15 cellular contexts compared by ENCODE assay signal in genomic region chr4:20271954-20272353, GRCh38. TPM values are rescaled to one million over a fixed set of nuclear protein-coding genes. Genes with fewer than 3 reads are reported as not detected.
A peak's percentile ranks its signal among the peaks of the same experiment; 100 is the strongest.
DNase-seq lines count a peak whose midpoint lies in the region; ATAC-seq and TF ChIP-seq lines count a peak whose summit lies in the region.
"Had no signal": no experiment of that assay in that cellular context is flagged by ENCODE, and none has a peak within 500 bp of the region (broad histone marks: within the 10 kb centered on the region; RNA-seq: fewer than 3 reads in every experiment).

No MANE protein-coding gene starts in this region.

- H3K4me1 Mint-ChIP-seq in GM23338, result peaks cover 22% of the 10 kb centered on the region; the same call in 2 of the 3 replicates
- H3K4me1 Mint-ChIP-seq in activated naive CD8-positive, alpha-beta T cell treated with anti-CD3 and anti-CD28 coated beads for 36 hours, result no peaks in the 10 kb centered on the region

- POLR2A ChIA-PET in SK-N-SH (lab: Yijun Ruan, JAX), result no interaction called here

- TF ChIP-seq RAD21 in SK-N-SH (IDR thresholded peaks at IDR 0.05; ENCODE audit: low read length), result no peak

- H3K9me3 ChIP-seq in SK-N-SH (no peaks in the 10 kb centered on the region), osteoblast (ENCODE audit: low read depth, low read length) (no peaks in the 10 kb centered on the region)

- H3K79me2 ChIP-seq in SK-N-SH (ENCODE audit: insufficient read depth) (peaks cover 97% of the 10 kb centered on the region), osteoblast (ENCODE audit: insufficient read depth, low read length) (peaks cover 52% of the 10 kb centered on the region), GM23338 (replicated peaks; ENCODE audit: insufficient read depth) (no peaks in the 10 kb centered on the region)

- H3K4me1 ChIP-seq in SK-N-SH (ENCODE audit: control insufficient read depth in 1 of 2, insufficient read depth in 2 of 2, low read depth in 1 of 2, low read length in 1 of 2) (peaks cover 0 to 30% of the 10 kb centered on the region in 2 experiments; a peak in 3 of 4 replicates), osteoblast (ENCODE audit: insufficient read depth, low read length) (peaks cover 20% of the 10 kb centered on the region), GM23338 (ENCODE audit: insufficient read depth) (no peaks in the 10 kb centered on the region)

- no peaks in the 10 kb centered on the region for H3K9me3 Mint-ChIP-seq in GM23338
- H3K9me3 Mint-ChIP-seq in activated naive CD8-positive, alpha-beta T cell treated with anti-CD3 and anti-CD28 coated beads for 36 hours, result no peaks in the 10 kb centered on the region
- H3K9me3 Mint-ChIP-seq: T-helper 1 cell treated with Interleukin-12 subunit alpha and Interleukin-12 subunit beta and Interleukin-4 antibody, amounts not matched to agents 30 μg/mL and 1 μg/mL, for 36 hours had no signal

- no peaks in the 10 kb centered on the region for H3K36me3 Mint-ChIP-seq in GM23338 (ENCODE audit: low read depth)
- no peaks in the 10 kb centered on the region for H3K36me3 Mint-ChIP-seq in activated naive CD8-positive, alpha-beta T cell treated with anti-CD3 and anti-CD28 coated beads for 36 hours

- CTCF ChIA-PET in SK-N-SH (lab: Yijun Ruan, JAX), result interaction anchor here (1.3 kb wide), 1 partner anchor 24 kb away, joined by 4 read pairs; no protein-coding TSS in a partner anchor

- H3K9me2 ChIP-seq in SK-N-SH, result no peaks in the 10 kb centered on the region
- no peaks in the 10 kb centered on the region for H3K9me2 ChIP-seq in GM23338 (ENCODE audit: insufficient read depth)

- no peak overlapping the region for H3K9ac ChIP-seq in SK-N-SH

- no peak for TF ChIP-seq EP300 in SK-N-SH (IDR thresholded peaks at IDR 0.05; ENCODE audit: borderline replicate concordance in 1 of 2, low read depth in 1 of 2, low read length in 1 of 2)

- no peak for ATAC-seq in GM23338

- peaks cover 25 to 48% of the 10 kb centered on the region in 2 experiments for H3K36me3 ChIP-seq in SK-N-SH (replicated peaks in 1 of 2; ENCODE audit: control insufficient read depth in 1 of 2, insufficient read depth in 2 of 2, low read length in 1 of 2)
- H3K36me3 ChIP-seq in osteoblast (ENCODE audit: insufficient read depth, low read length), result peaks cover 5% of the 10 kb centered on the region
- no peaks in the 10 kb centered on the region for H3K36me3 ChIP-seq in GM23338 (ENCODE audit: insufficient read depth)

- H3K27me3 Mint-ChIP-seq in GM23338 (ENCODE audit: insufficient read depth, low read depth, poor library complexity), result no peaks in the 10 kb centered on the region
- H3K27me3 Mint-ChIP-seq in activated naive CD8-positive, alpha-beta T cell treated with anti-CD3 and anti-CD28 coated beads for 36 hours, result no peaks in the 10 kb centered on the region

- H3K27me3 ChIP-seq in SK-N-SH (ENCODE audit: insufficient read depth), result no peaks in the 10 kb centered on the region
- H3K27me3 ChIP-seq in osteoblast (ENCODE audit: insufficient read depth, low read length), result no peaks in the 10 kb centered on the region
- no peaks in the 10 kb centered on the region for H3K27me3 ChIP-seq in GM23338 (ENCODE audit: insufficient read depth)

- H3F3A ChIP-seq in SK-N-SH (replicated peaks; ENCODE audit: insufficient read depth) (no peaks in the 10 kb centered on the region), GM23338 (replicated peaks; ENCODE audit: low read depth) (no peaks in the 10 kb centered on the region)

- no peak overlapping the region for H3K4me3 Mint-ChIP-seq in GM23338
- H3K4me3 Mint-ChIP-seq in activated naive CD8-positive, alpha-beta T cell treated with anti-CD3 and anti-CD28 coated beads for 36 hours, result no peak overlapping the region
- H3K4me3 Mint-ChIP-seq: T-helper 1 cell treated with Interleukin-12 subunit alpha and Interleukin-12 subunit beta and Interleukin-4 antibody, amounts not matched to agents 30 μg/mL and 1 μg/mL, for 36 hours had no signal

- no peak overlapping the region; the same call in 1 of the 2 replicates for H2AFZ ChIP-seq in SK-N-SH (ENCODE audit: low read depth)
- H2AFZ ChIP-seq in osteoblast (ENCODE audit: low read length), result no peak overlapping the region
- H2AFZ ChIP-seq in GM23338, result no peak overlapping the region

- H3K4me3 ChIP-seq in SK-N-SH (ENCODE audit: low read depth in 2 of 2, low read length in 1 of 2), result no peak overlapping the region
- no peak overlapping the region for H3K4me3 ChIP-seq in osteoblast (ENCODE audit: insufficient read depth, low read length)
- no peak overlapping the region for H3K4me3 ChIP-seq in GM23338

- DNase-seq in NCI-H1417 (lab: John Stamatoyannopoulos, UW), result peak in 2 of 3 experiments; percentile 62 to 74
- no peak for DNase-seq in NCI-H1417 treated with DMSO at 0.1 percent for 48 hours (lab: John Stamatoyannopoulos, UW)
- DNase-seq in NCI-H187 (lab: John Stamatoyannopoulos, UW), result peak; percentile 13 to 36
- no peak for DNase-seq in SK-N-SH
- DNase-seq in osteoblast (ENCODE audit: insufficient read length, low spot score, missing footprints), result no peak
- no peak for DNase-seq in GM23338 (ENCODE audit: low spot score)
- DNase-seq in globus pallidus (ENCODE audit: low spot score), result no peak
- DNase-seq in activated naive CD8-positive, alpha-beta T cell treated with anti-CD3 and anti-CD28 coated beads for 36 hours, result no peak
- DNase-seq: C1 segment of cervical spinal cord, DMS 273 treated with DMSO at 0.1 percent for 48 hours, Karpas-422, NCI-H146, NCI-H2171 had no signal

- no peak overlapping the region for H3K27ac Mint-ChIP-seq in GM23338
- H3K27ac Mint-ChIP-seq in activated naive CD8-positive, alpha-beta T cell treated with anti-CD3 and anti-CD28 coated beads for 36 hours, result no peak overlapping the region
- H3K27ac Mint-ChIP-seq: T-helper 1 cell treated with Interleukin-12 subunit alpha and Interleukin-12 subunit beta and Interleukin-4 antibody, amounts not matched to agents 30 μg/mL and 1 μg/mL, for 36 hours had no signal

- H4K20me1 ChIP-seq in SK-N-SH (ENCODE audit: insufficient read depth) (peaks cover 16% of the 10 kb centered on the region; the same call in 1 of the 2 replicates), osteoblast (ENCODE audit: insufficient read depth, low read length) (peaks cover 4% of the 10 kb centered on the region), GM23338 (replicated peaks; ENCODE audit: insufficient read depth) (no peaks in the 10 kb centered on the region)

- H3K27ac ChIP-seq in SK-N-SH (ENCODE audit: low read depth in 2 of 2, low read length in 1 of 2), result no peak overlapping the region
- H3K27ac ChIP-seq in osteoblast (ENCODE audit: low read depth, low read length), result no peak overlapping the region
- H3K27ac ChIP-seq in GM23338 (ENCODE audit: low read depth), result no peak overlapping the region

- TF ChIP-seq CTCF in SK-N-SH (IDR thresholded peaks at IDR 0.05) (no peak), osteoblast (IDR thresholded peaks at IDR 0.05; ENCODE audit: extremely low read depth, low read depth, low read length) (no peak), GM23338 (conservative IDR thresholded peaks at IDR 0.05; ENCODE audit: low read depth in 2 of 2) (no peak)

- WGBS in SK-N-SH (ENCODE audit: low lambda C conversion rate), result 53% methylated on average over 3 of the region's 3 CpGs

- H3K4me2 ChIP-seq in SK-N-SH, result 0 out of 2 replicates have a peak overlapping the region, but pooled peaks have one; percentile 18
- H3K4me2 ChIP-seq in osteoblast (ENCODE audit: insufficient read depth, low read length), result peak overlapping the region; percentile 26
- H3K4me2 ChIP-seq in GM23338, result no peak overlapping the region

TF ChIP-seq in SK-N-SH, 30 proteins besides CTCF, POLR2A, EP300 and RAD21 (continues in another document):
- TF ChIP-seq CHD2 (IDR thresholded peaks at IDR 0.05; ENCODE audit: low read length, partially characterized antibody) (no peak), ELF1 (IDR thresholded peaks at IDR 0.05) (no peak), GABPA (IDR thresholded peaks at IDR 0.05; ENCODE audit: low read depth) (no peak), SIN3A (IDR thresholded peaks at IDR 0.05; ENCODE audit: borderline replicate concordance, low read depth, low read length) (no peak), EZH2phosphoT487 (IDR thresholded peaks at IDR 0.05; ENCODE audit: borderline replicate concordance, low read depth) (no peak), IRF3 (IDR thresholded peaks at IDR 0.05; ENCODE audit: low read depth, low read length) (no peak)

TF ChIP-seq in GM23338, 12 proteins besides CTCF, POLR2A, EP300 and RAD21 (continues in another document):
- TF ChIP-seq ETS1 (IDR thresholded peaks at IDR 0.05), result no peak
- TF ChIP-seq EZH2 (IDR thresholded peaks at IDR 0.05; ENCODE audit: low read depth, unreplicated experiment), result no peak

RNA-seq across cellular contexts. Expression of gene SLIT2, which starts 20.2 kb away (rescaled TPM):
- polyA plus RNA-seq in SK-N-SH (2012; rRNA removed) (53.6 and 68.7 TPM in 2 replicates), GM23338 (2016; fragmentation: Nextera tagmentation; extraction: Ambion mirVana) (4.9 and 5.2 TPM in 2 replicates)
- polyA plus RNA-seq in SK-N-SH (2012; cell fraction: cytosol; rRNA removed), result 69.5 and 76.0 TPM in 2 replicates
- polyA plus RNA-seq in SK-N-SH (2012; cell fraction: nucleus; rRNA removed), result 69.7 and 99.6 TPM in 2 replicates
- total RNA-seq in osteoblast, result 35.8 and 35.9 TPM in 2 replicates
- total RNA-seq in GM23338 (2014; rRNA removed; shearing (Covaris generic)), result 5.6 and 5.7 TPM in 2 replicates
- total RNA-seq in activated naive CD8-positive, alpha-beta T cell treated with anti-CD3 and anti-CD28 coated beads for 36 hours, result not detected
- total RNA-seq: NCI-H460 had no signal

Comparison
In these comparisons a context has a peak if more than half of its experiments do, and no peak if none do; other contexts are left out.
1. DNase-seq: peak in NCI-H1417 (2 of 3) and NCI-H187 (2 of 2); none in NCI-H1417 treated with DMSO at 0.1 percent for 48 hours (single experiment), SK-N-SH (single experiment), osteoblast (single experiment), GM23338 (single experiment), globus pallidus (single experiment) and activated naive CD8-positive, alpha-beta T cell treated with anti-CD3 and anti-CD28 coated beads for 36 hours (single experiment).